ENCODE assay signal across 22 cellular contexts in genomic region chr3:111047812-111048435, GRCh38.
"Had no signal": no experiment of that assay in that cellular context is flagged by ENCODE, and none has a peak within 500 bp of the region (broad histone marks: within the 10 kb centered on the region; RNA-seq: fewer than 3 reads in every experiment).

No MANE protein-coding gene starts in this region.

- H3K4me3 ChIP-seq: body of pancreas, heart left ventricle, lower lobe of right lung, tibial nerve had no signal

- H3K27me3 ChIP-seq: body of pancreas, heart left ventricle, tibial nerve had no signal

- H3K9me3 ChIP-seq: body of pancreas, heart left ventricle, lower lobe of right lung, tibial nerve had no signal

- H3K4me1 Mint-ChIP-seq: natural killer cell had no signal

- H3K9me3 Mint-ChIP-seq: activated T-cell treated with anti-CD3 and anti-CD28 coated beads, Interleukin-2, amount 50 U/mL, for 72 hours; effector memory CD8-positive, alpha-beta T cell; natural killer cell had no signal

- H3K27me3 Mint-ChIP-seq: activated naive CD8-positive, alpha-beta T cell; T-helper 17 cell had no signal

- H3K36me3 Mint-ChIP-seq: activated naive CD8-positive, alpha-beta T cell; natural killer cell had no signal

- H3K4me3 Mint-ChIP-seq: activated naive CD8-positive, alpha-beta T cell; activated T-cell treated with anti-CD3 and anti-CD28 coated beads, Interleukin-2, amount 50 U/mL, for 72 hours; effector memory CD8-positive, alpha-beta T cell; natural killer cell; T-helper 17 cell had no signal

- H3K27ac Mint-ChIP-seq: activated naive CD8-positive, alpha-beta T cell; activated T-cell treated with anti-CD3 and anti-CD28 coated beads, Interleukin-2, amount 50 U/mL, for 72 hours; effector memory CD8-positive, alpha-beta T cell; natural killer cell; T-helper 17 cell had no signal

- DNase-seq: activated CD4-positive, alpha-beta T cell treated with anti-CD3 and anti-CD28 coated beads, Interleukin-2, amount 50 U/mL, for 4 hours; activated gamma-delta T cell; activated T-cell treated with anti-CD3 and anti-CD28 coated beads, Interleukin-2, amount 50 U/mL, for 72 hours; amygdala; body of pancreas; dermis blood vessel endothelial cell; effector memory CD8-positive, alpha-beta T cell; foreskin melanocyte; heart left ventricle; left cardiac atrium; lower lobe of right lung; natural killer cell; nucleus accumbens; posterior cingulate gyrus; stimulated activated CD4-positive, alpha-beta T cell treated with anti-CD3 and anti-CD28 coated beads, Interleukin-12 subunit alpha, Interleukin-12 subunit beta, amount 100 ng/mL, for 4 hours; stimulated activated CD4-positive, alpha-beta T cell treated with anti-CD3 and anti-CD28 coated beads, Interleukin-1b, Interleukin-23, amount 100 ng/mL, for 48 hours; stimulated activated naive CD4-positive, alpha-beta T cell treated with Interleukin-2 at 50 U/mL for 16 hours; T-helper 17 cell; WERI-Rb-1 had no signal

- H3K36me3 ChIP-seq: heart left ventricle, lower lobe of right lung, tibial nerve, WERI-Rb-1 had no signal

- H3K27ac ChIP-seq: body of pancreas, epithelial cell of prostate, heart left ventricle, lower lobe of right lung, tibial nerve, WERI-Rb-1 had no signal

- H3K4me1 ChIP-seq: body of pancreas, heart left ventricle, lower lobe of right lung, tibial nerve had no signal

- ATAC-seq: activated T-cell treated with anti-CD3 and anti-CD28 coated beads, Interleukin-2, amount 50 U/mL, for 72 hours; body of pancreas; effector memory CD8-positive, alpha-beta T cell; heart left ventricle; left cardiac atrium; lower lobe of right lung; natural killer cell; T-helper 17 cell had no signal
